ENCODE assay signal across 21 cellular contexts in the genomic region with DNA sequence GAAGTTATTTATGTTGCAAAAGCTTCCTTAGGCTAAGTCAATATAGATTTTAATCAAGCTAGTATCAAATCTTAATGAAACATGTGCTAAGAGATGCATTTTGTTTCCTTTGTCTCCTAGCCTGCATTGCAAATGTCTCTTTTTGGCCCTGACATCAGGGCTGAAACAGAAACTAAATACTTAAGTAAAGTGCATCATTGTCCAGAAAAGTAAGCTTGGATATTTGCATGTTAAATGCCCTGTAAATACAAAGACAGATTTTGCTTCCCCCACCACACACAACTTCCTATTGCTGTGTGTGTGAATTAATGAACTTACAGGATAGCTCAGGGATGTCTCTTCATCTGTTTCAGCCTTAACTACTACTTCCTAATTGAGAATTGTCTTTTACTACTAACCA. TPM values are rescaled to one million over a fixed set of nuclear protein-coding genes. Genes with fewer than 3 reads are reported as not detected.
"Had no signal": no experiment of that assay in that cellular context is flagged by ENCODE, and none has a peak within 500 bp of the region (broad histone marks: within the 10 kb centered on the region; RNA-seq: fewer than 3 reads in every experiment).

No MANE protein-coding gene starts in this region.

- H3K9me3 ChIP-seq: esophagus squamous epithelium, prostate gland, right atrium auricular region, tibial artery had no signal

- H3K4me3 Mint-ChIP-seq: activated CD4-positive, alpha-beta T cell treated with anti-CD3 and anti-CD28 coated beads for 36 hours; activated T-helper 1 cell treated with anti-CD3 and anti-CD28 coated beads, Interleukin-12 subunit alpha, Interleukin-12 subunit beta, Interleukin-2, Interleukin-4 antibody, amounts not matched to agents 30 ng/mL and 10 ng/mL and 1 ng/mL, durations not matched to agents 14 hours and 24 hours and 36 hours; naive thymus-derived CD4-positive, alpha-beta T cell; WTC11 had no signal

- H3K27me3 ChIP-seq: esophagus squamous epithelium, right atrium auricular region had no signal

- H3K36me3 ChIP-seq: esophagus squamous epithelium, prostate gland, right atrium auricular region, tibial artery had no signal

- H3K27ac Mint-ChIP-seq: activated CD4-positive, alpha-beta T cell treated with anti-CD3 and anti-CD28 coated beads for 36 hours; activated naive CD4-positive, alpha-beta T cell treated with anti-CD3 and anti-CD28 coated beads, Interleukin-2, amount 50 U/mL, for 72 hours; activated T-helper 1 cell treated with anti-CD3 and anti-CD28 coated beads, Interleukin-12 subunit alpha, Interleukin-12 subunit beta, Interleukin-2, Interleukin-4 antibody, amounts not matched to agents 30 ng/mL and 10 ng/mL and 1 ng/mL, durations not matched to agents 14 hours and 24 hours and 36 hours; naive thymus-derived CD4-positive, alpha-beta T cell; WTC11 had no signal

- ATAC-seq: activated CD4-positive, alpha-beta T cell treated with anti-CD3 and anti-CD28 coated beads for 36 hours; activated naive CD4-positive, alpha-beta T cell treated with anti-CD3 and anti-CD28 coated beads, Interleukin-2, amount 50 U/mL, for 72 hours; naive thymus-derived CD4-positive, alpha-beta T cell; stimulated activated naive CD8-positive, alpha-beta T cell treated with anti-CD3 and anti-CD28 coated beads, Interleukin-15, Interleukin-2, amounts not matched to agents 100 U/mL and 50 U/mL, for 24 hours; WTC11 had no signal

- H3K36me3 Mint-ChIP-seq: activated naive CD4-positive, alpha-beta T cell treated with anti-CD3 and anti-CD28 coated beads, Interleukin-2, amount 50 U/mL, for 72 hours; WTC11 had no signal

- H3K4me3 ChIP-seq: esophagus squamous epithelium, prostate gland, right atrium auricular region, tibial artery had no signal

- H3K9me3 Mint-ChIP-seq: WTC11 had no signal

- H3K4me1 ChIP-seq: prostate gland, tibial artery had no signal

- H3K27ac ChIP-seq: esophagus squamous epithelium, prostate gland, right atrium auricular region, tibial artery had no signal

- H3K4me1 Mint-ChIP-seq: activated CD4-positive, alpha-beta T cell treated with anti-CD3 and anti-CD28 coated beads for 36 hours had no signal

- DNase-seq: activated CD4-positive, alpha-beta T cell treated with anti-CD3 and anti-CD28 coated beads for 36 hours; activated CD4-positive, alpha-beta T cell treated with anti-CD3 and anti-CD28 coated beads, Interleukin-2, amount 50 U/mL, for 48 hours; activated gamma-delta T cell treated with Interleukin-2 at 50 U/mL for 16 hours; activated T-cell treated with anti-CD3 and anti-CD28 coated beads for 4 hours; dermis blood vessel endothelial cell; effector memory CD4-positive, alpha-beta T cell; esophagus squamous epithelium; mesendoderm; naive thymus-derived CD4-positive, alpha-beta T cell; stimulated activated CD4-positive, alpha-beta T cell treated with anti-CD3 and anti-CD28 coated beads, Interleukin-2, amount 100 ng/mL, for 24 hours; stimulated activated naive CD8-positive, alpha-beta T cell treated with anti-CD3 and anti-CD28 coated beads, Interleukin-15, Interleukin-2, amounts not matched to agents 100 U/mL and 50 U/mL, for 24 hours; substantia nigra; tibial artery had no signal

RNA-seq across cellular contexts. Expression of a gene that starts 18.5 kb away (rescaled TPM):
- total RNA-seq: chondrocyte, dermis blood vessel endothelial cell, glomerular endothelial cell, osteocyte, right atrium auricular region, WTC11 had no signal
